Comparison of ENCODE assay signal across 1 cellular context in genomic region chr16:68743664-68744063, GRCh38.
TF ChIP-seq lines count a peak whose summit lies in the region.

No MANE protein-coding gene starts in this region.

TF ChIP-seq in HCT116, 20 proteins besides CTCF, POLR2A, EP300 and RAD21:
- TF ChIP-seq SIN3A (IDR thresholded peaks at IDR 0.05; ENCODE audit: low read depth) (no peak), ZNF274 (IDR thresholded peaks at IDR 0.05; ENCODE audit: low read depth, low read length) (no peak), FOSL1 (IDR thresholded peaks at IDR 0.05; ENCODE audit: low read depth) (no peak), EZH2 (IDR thresholded peaks at IDR 0.05) (no peak), POLR2AphosphoS5 (IDR thresholded peaks at IDR 0.05; ENCODE audit: low read depth, low read length) (no peak), YY1 (IDR thresholded peaks at IDR 0.05; ENCODE audit: extremely low read depth, insufficient replicate concordance, low read depth, low read length) (no peak), SP1 (IDR thresholded peaks at IDR 0.05; ENCODE audit: low read depth) (no peak), MAX (IDR thresholded peaks at IDR 0.05) (no peak), CEBPB (IDR thresholded peaks at IDR 0.05; ENCODE audit: low read depth) (no peak), SRF (IDR thresholded peaks at IDR 0.05; ENCODE audit: low read depth) (no peak), JUND (IDR thresholded peaks at IDR 0.05) (no peak), EGR1 (IDR thresholded peaks at IDR 0.05; ENCODE audit: low read depth) (no peak), EZH2phosphoT487 (IDR thresholded peaks at IDR 0.05; ENCODE audit: borderline replicate concordance) (no peak)
- TF ChIP-seq, protein P1, sequence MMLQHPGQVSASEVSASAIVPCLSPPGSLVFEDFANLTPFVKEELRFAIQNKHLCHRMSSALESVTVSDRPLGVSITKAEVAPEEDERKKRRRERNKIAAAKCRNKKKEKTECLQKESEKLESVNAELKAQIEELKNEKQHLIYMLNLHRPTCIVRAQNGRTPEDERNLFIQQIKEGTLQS (IDR thresholded peaks at IDR 0.05): no peak
- TF ChIP-seq, protein P2, sequence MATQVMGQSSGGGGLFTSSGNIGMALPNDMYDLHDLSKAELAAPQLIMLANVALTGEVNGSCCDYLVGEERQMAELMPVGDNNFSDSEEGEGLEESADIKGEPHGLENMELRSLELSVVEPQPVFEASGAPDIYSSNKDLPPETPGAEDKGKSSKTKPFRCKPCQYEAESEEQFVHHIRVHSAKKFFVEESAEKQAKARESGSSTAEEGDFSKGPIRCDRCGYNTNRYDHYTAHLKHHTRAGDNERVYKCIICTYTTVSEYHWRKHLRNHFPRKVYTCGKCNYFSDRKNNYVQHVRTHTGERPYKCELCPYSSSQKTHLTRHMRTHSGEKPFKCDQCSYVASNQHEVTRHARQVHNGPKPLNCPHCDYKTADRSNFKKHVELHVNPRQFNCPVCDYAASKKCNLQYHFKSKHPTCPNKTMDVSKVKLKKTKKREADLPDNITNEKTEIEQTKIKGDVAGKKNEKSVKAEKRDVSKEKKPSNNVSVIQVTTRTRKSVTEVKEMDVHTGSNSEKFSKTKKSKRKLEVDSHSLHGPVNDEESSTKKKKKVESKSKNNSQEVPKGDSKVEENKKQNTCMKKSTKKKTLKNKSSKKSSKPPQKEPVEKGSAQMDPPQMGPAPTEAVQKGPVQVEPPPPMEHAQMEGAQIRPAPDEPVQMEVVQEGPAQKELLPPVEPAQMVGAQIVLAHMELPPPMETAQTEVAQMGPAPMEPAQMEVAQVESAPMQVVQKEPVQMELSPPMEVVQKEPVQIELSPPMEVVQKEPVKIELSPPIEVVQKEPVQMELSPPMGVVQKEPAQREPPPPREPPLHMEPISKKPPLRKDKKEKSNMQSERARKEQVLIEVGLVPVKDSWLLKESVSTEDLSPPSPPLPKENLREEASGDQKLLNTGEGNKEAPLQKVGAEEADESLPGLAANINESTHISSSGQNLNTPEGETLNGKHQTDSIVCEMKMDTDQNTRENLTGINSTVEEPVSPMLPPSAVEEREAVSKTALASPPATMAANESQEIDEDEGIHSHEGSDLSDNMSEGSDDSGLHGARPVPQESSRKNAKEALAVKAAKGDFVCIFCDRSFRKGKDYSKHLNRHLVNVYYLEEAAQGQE (IDR thresholded peaks at IDR 0.05; ENCODE audit: low read depth): no peak
- TF ChIP-seq, protein P3, sequence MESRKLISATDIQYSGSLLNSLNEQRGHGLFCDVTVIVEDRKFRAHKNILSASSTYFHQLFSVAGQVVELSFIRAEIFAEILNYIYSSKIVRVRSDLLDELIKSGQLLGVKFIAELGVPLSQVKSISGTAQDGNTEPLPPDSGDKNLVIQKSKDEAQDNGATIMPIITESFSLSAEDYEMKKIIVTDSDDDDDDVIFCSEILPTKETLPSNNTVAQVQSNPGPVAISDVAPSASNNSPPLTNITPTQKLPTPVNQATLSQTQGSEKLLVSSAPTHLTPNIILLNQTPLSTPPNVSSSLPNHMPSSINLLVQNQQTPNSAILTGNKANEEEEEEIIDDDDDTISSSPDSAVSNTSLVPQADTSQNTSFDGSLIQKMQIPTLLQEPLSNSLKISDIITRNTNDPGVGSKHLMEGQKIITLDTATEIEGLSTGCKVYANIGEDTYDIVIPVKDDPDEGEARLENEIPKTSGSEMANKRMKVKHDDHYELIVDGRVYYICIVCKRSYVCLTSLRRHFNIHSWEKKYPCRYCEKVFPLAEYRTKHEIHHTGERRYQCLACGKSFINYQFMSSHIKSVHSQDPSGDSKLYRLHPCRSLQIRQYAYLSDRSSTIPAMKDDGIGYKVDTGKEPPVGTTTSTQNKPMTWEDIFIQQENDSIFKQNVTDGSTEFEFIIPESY (IDR thresholded peaks at IDR 0.05; ENCODE audit: extremely low read depth, insufficient replicate concordance, low read length): no peak
